ENCODE assay signal across 9 cellular contexts in the genomic region with DNA sequence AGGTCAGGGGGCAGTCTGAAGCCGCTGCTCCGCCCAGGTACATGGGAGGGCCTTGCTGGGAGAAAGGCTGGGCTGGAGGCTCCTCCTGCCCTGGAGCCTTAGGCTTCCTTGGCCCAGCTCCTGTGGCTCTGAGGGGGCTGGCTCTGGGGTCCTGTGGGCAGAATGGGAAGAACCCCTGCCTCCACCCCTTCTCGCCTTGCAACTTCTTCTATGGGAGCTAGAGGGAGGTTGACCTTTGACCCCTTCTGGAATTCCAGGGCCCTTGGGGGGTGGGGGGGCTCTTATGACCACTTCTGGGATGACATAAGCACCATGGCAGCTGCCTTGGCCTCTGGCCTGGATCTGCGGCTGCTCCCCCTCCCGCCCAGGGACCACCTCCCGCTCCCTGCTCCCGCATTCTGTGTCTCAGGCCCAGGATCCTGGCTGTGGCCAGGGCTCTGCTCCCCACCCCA. TPM values are rescaled to one million over a fixed set of nuclear protein-coding genes. Genes with fewer than 3 reads are reported as not detected.
DNase-seq lines count a peak whose midpoint lies in the region; ATAC-seq, FAIRE-seq and TF ChIP-seq lines count a peak whose summit lies in the region.
"Had no signal": no experiment of that assay in that cellular context is flagged by ENCODE, and none has a peak within 500 bp of the region (broad histone marks: within the 10 kb centered on the region; RNA-seq: fewer than 3 reads in every experiment).

No MANE protein-coding gene starts in this region.

- no peak overlapping the region for H2AFZ ChIP-seq in GM23338
- H2AFZ ChIP-seq in K562 (ENCODE audit: low read depth, low read length), result no peak overlapping the region

- CTCF ChIA-PET in K562 (lab: Yijun Ruan, JAX; ENCODE audit: low intra/inter-chr PET ratio), result no interaction called here

- POLR2A ChIA-PET in K562 (lab: Yijun Ruan, JAX), result interaction anchor here (0.6 to 0.8 kb wide), 2 partner anchors 11 to 21 kb away, joined by 3 read pairs; no protein-coding TSS in a partner anchor
- POLR2A ChIA-PET in naive thymus-derived CD8-positive, alpha-beta T cell (lab: Charles Lee), result interaction anchor here (0.6 to 0.7 kb wide), 2 partner anchors 635 to 707 kb away, joined by 3 to 4 read pairs; no protein-coding TSS in a partner anchor

- TF ChIP-seq EP300 in K562 (IDR thresholded peaks at IDR 0.05; ENCODE audit: low read length), result no peak

- peak overlapping the region; percentile 78 for H3K27ac ChIP-seq in GM23338 (ENCODE audit: low read depth)
- H3K27ac ChIP-seq in K562 (ENCODE audit: extremely low read depth, low read depth, low read length), result no peak overlapping the region
- peak overlapping the region; percentile 60 for H3K27ac ChIP-seq in iPS-20b (ENCODE audit: low read length)
- H3K27ac ChIP-seq in skin epidermis, result peak overlapping the region in 20 of 21 experiments; percentile 43 to 99 (median 82)
- H3K27ac ChIP-seq: epithelial cell of prostate had no signal

- H3K27ac Mint-ChIP-seq in GM23338, result peak overlapping the region; percentile 88
- H3K27ac Mint-ChIP-seq in naive thymus-derived CD8-positive, alpha-beta T cell, result peak overlapping the region in 1 of 10 donors; percentile 71

- TF ChIP-seq POLR2A in K562 (conservative IDR thresholded peaks at IDR 0.05), result no peak

- in situ Hi-C loops in K562 (cut with MboI) (no loop called here), GM13976 (cut with MboI; ENCODE audit: low sequenced_read_pairs, unreplicated experiment) (loop anchor here (25.0 kb wide), 1 partner anchor 641 kb away; no protein-coding TSS in a partner anchor)

- H3K36me3 ChIP-seq in GM23338 (ENCODE audit: insufficient read depth), result peaks cover 6% of the 10 kb centered on the region
- peaks cover 58% of the 10 kb centered on the region; the same call in 2 of the 3 replicates for H3K36me3 ChIP-seq in K562 (ENCODE audit: control insufficient read depth, insufficient read depth, low read length)
- H3K36me3 ChIP-seq in iPS-20b (ENCODE audit: insufficient read depth, low read depth, low read length), result peaks cover 42% of the 10 kb centered on the region

- H3K4me1 Mint-ChIP-seq in GM23338, result peaks cover 60% of the 10 kb centered on the region
- peaks cover 17 to 34% (median 20%) of the 10 kb centered on the region in 4 donors for H3K4me1 Mint-ChIP-seq in naive thymus-derived CD8-positive, alpha-beta T cell

- H3K4me2 ChIP-seq in GM23338 (peak overlapping the region; percentile 38; the same call in 1 of the 2 replicates), K562 (ENCODE audit: insufficient read depth, low read length) (no peak overlapping the region)

- peak; percentile 84 for DNase-seq in GM23338 (ENCODE audit: low spot score)
- no peak for DNase-seq in K562 (ENCODE audit: extremely low read depth in 1 of 4, low spot score in 3 of 4)
- no peak for DNase-seq in naive thymus-derived CD8-positive, alpha-beta T cell
- DNase-seq in amniotic stem cell (lab: John Stamatoyannopoulos, UW), result no peak
- no peak for DNase-seq in GM13976 (ENCODE audit: low spot score)

- H3K27me3 Mint-ChIP-seq in GM23338 (ENCODE audit: insufficient read depth, low read depth, poor library complexity), result peaks cover 25% of the 10 kb centered on the region
- no peaks in the 10 kb centered on the region for H3K27me3 Mint-ChIP-seq in naive thymus-derived CD8-positive, alpha-beta T cell

- peaks cover 49% of the 10 kb centered on the region for H3K4me1 ChIP-seq in GM23338 (ENCODE audit: insufficient read depth)
- H3K4me1 ChIP-seq in K562 (replicated peaks in 1 of 2; ENCODE audit: control insufficient read depth in 2 of 2, insufficient read depth in 2 of 2, low read length in 2 of 2), result peaks cover 15 to 48% of the 10 kb centered on the region in 2 experiments
- H3K4me1 ChIP-seq in iPS-20b (ENCODE audit: insufficient read depth, low read length), result peaks cover 38% of the 10 kb centered on the region

- intact Hi-C loops in K562 (cut with micrococcal nuclease), result no loop called here

- H3K27me3 ChIP-seq in GM23338 (ENCODE audit: insufficient read depth) (no peaks in the 10 kb centered on the region), K562 (ENCODE audit: control insufficient read depth in 2 of 2, insufficient read depth in 2 of 2, low read length in 2 of 2) (no peaks in the 10 kb centered on the region), iPS-20b (ENCODE audit: insufficient read depth, low read length) (no peaks in the 10 kb centered on the region)

- WGBS in K562 (ENCODE audit: insufficient coverage, low coverage, missing lambda C conversion rate), result 90% methylated on average over 2 of the region's 7 CpGs

- no peaks in the 10 kb centered on the region for H3K9me2 ChIP-seq in GM23338 (ENCODE audit: insufficient read depth)

- no peak for TF ChIP-seq RAD21 in K562 (CRISPR knock-in tag; conservative IDR thresholded peaks at IDR 0.05 in 1 of 2, IDR thresholded peaks at IDR 0.05 in 1 of 2)

- no peaks in the 10 kb centered on the region; the same call in 1 of the 2 replicates for H3F3A ChIP-seq in GM23338 (replicated peaks; ENCODE audit: low read depth)

- peak; percentile 65 for ATAC-seq in GM23338
- ATAC-seq in K562, result no peak
- no peak for ATAC-seq in naive thymus-derived CD8-positive, alpha-beta T cell
- ATAC-seq in HG03469 (IDR thresholded peaks at IDR 0.05; ENCODE audit: unreplicated experiment), result no peak

- no peaks in the 10 kb centered on the region for H3K9me1 ChIP-seq in K562 (ENCODE audit: control insufficient read depth, insufficient read depth, low read length)

- H3K4me3 ChIP-seq in GM23338 (no peak overlapping the region), K562 (no peak overlapping the region), iPS-20b (ENCODE audit: low read length) (no peak overlapping the region), skin epidermis (no peak overlapping the region)

- H3K36me3 Mint-ChIP-seq in GM23338 (ENCODE audit: low read depth), result peaks cover 35% of the 10 kb centered on the region
- H3K36me3 Mint-ChIP-seq in naive thymus-derived CD8-positive, alpha-beta T cell, result peaks cover 0 to 25% (median 4%) of the 10 kb centered on the region in 3 donors

- H4K20me1 ChIP-seq in GM23338 (replicated peaks; ENCODE audit: insufficient read depth) (peaks cover 9% of the 10 kb centered on the region), K562 (replicated peaks; ENCODE audit: control insufficient read depth, insufficient read depth, low read length) (no peaks in the 10 kb centered on the region)

- H3K4me3 Mint-ChIP-seq in GM23338, result no peak overlapping the region
- no peak overlapping the region for H3K4me3 Mint-ChIP-seq in naive thymus-derived CD8-positive, alpha-beta T cell

- H3K9me3 Mint-ChIP-seq in GM23338, result no peaks in the 10 kb centered on the region
- H3K9me3 Mint-ChIP-seq in naive thymus-derived CD8-positive, alpha-beta T cell, result no peaks in the 10 kb centered on the region

- H3K9ac ChIP-seq in K562 (ENCODE audit: insufficient read depth in 1 of 2, low read depth in 2 of 2, low read length in 2 of 2) (peak overlapping the region in 1 of 2 experiments; percentile 79; a peak in 2 of 4 replicates), iPS-20b (ENCODE audit: low read depth, low read length) (peak overlapping the region; percentile 59; the same call in 1 of the 2 replicates)

- H3K79me2 ChIP-seq in GM23338 (replicated peaks; ENCODE audit: insufficient read depth) (peaks cover 8% of the 10 kb centered on the region), K562 (ENCODE audit: control insufficient read depth, insufficient read depth, low read length) (peaks cover 15% of the 10 kb centered on the region)

- TF ChIP-seq CTCF in GM23338 (conservative IDR thresholded peaks at IDR 0.05; ENCODE audit: low read depth in 2 of 2), result no peak
- TF ChIP-seq CTCF in K562 (IDR thresholded peaks at IDR 0.05 in 2 of 3, conservative IDR thresholded peaks at IDR 0.05 in 1 of 3; ENCODE audit: insufficient read depth in 2 of 3, low read depth in 1 of 3, low read length in 3 of 3), result no peak
- no peak for TF ChIP-seq CTCF in GM13976 (IDR thresholded peaks at IDR 0.05; ENCODE audit: borderline replicate concordance, control extremely low read depth, extremely low read depth, insufficient read depth, missing control alignments)

- FAIRE-seq in K562 (lab: Jason Lieb, UNC), result no peak

- H3K9me3 ChIP-seq in K562 (replicated peaks; ENCODE audit: control insufficient read depth, insufficient read depth, low read depth, low read length), result no peaks in the 10 kb centered on the region
- no peaks in the 10 kb centered on the region for H3K9me3 ChIP-seq in iPS-20b (ENCODE audit: insufficient read depth, low read depth, low read length)

- no TSS peak for BruUV-seq in K562 (replicated peaks; lab: Mats Ljungman, UMichigan)

RNA-seq across cellular contexts. Expression of a gene that starts 32.2 kb away (rescaled TPM):
- total RNA-seq in GM23338 (2014; rRNA removed; shearing (Covaris generic)), result 0.90 and 1.2 TPM in 2 replicates
- polyA plus RNA-seq in GM23338 (2016; fragmentation: Nextera tagmentation; extraction: Ambion mirVana) (0.19 and 0.24 TPM in 2 replicates), K562 (2011; rRNA removed) (0.52 and 1.6 TPM in 2 replicates), K562 (2014; fragmentation: Illumina TruSeq; extraction: Trizol) (0.25 and 0.29 TPM in 2 replicates), K562 (2014; fragmentation: Nextera tagmentation; extraction: Ambion mirVana) (under 1 TPM; 0.14 to 0.18 TPM), K562 (2014; rRNA removed) (4.0 and 4.7 TPM in 2 replicates)
- total RNA-seq in K562 (2011; cell fraction: chromatin; rRNA removed; ENCODE audit: low replicate concordance), result 0.25 and 1.5 TPM in 2 replicates
- total RNA-seq in K562 (2011; cell fraction: nucleolus; rRNA removed), result 2.9 and 4.7 TPM in 2 replicates
- 1.9 and 2.3 TPM in 2 replicates for total RNA-seq in K562 (2011; cell fraction: nucleoplasm; rRNA removed)
- total RNA-seq in K562 (2014; rRNA removed) (11.9 and 13.6 TPM in 2 replicates), K562 (2014; rRNA removed; fragmentation: Illumina TruSeq; extraction: Trizol) (0.19 and 0.22 TPM in 2 replicates), K562 (2015; rRNA removed; fragmentation: Illumina TruSeq; extraction: Trizol) (0.76 and 1.3 TPM in 2 replicates), K562 (2021) (4.9 and 5.7 TPM in 2 replicates)
- 2.4 and 5.6 TPM in 2 replicates for polyA plus RNA-seq in K562 (2011; cell fraction: cytosol; rRNA removed)
- 4.3 and 4.5 TPM in 2 replicates for polyA plus RNA-seq in K562 (2011; cell fraction: nucleus; rRNA removed)
- 1.6 and 2.5 TPM in 2 replicates for polyA plus RNA-seq in K562 (2012)
- polyA minus RNA-seq in K562 (2011; rRNA and poly(A)+ RNA removed), result 0.32 and 0.48 TPM in 2 replicates
- 1.7 and 3.7 TPM in 2 replicates for polyA minus RNA-seq in K562 (2011; cell fraction: cytosol; rRNA and poly(A)+ RNA removed)
- 3.2 and 4.7 TPM in 2 replicates for polyA minus RNA-seq in K562 (2011; cell fraction: nucleus; rRNA and poly(A)+ RNA removed)
- 1 to 10 TPM; 7.5 to 8.8 TPM for total RNA-seq in naive thymus-derived CD8-positive, alpha-beta T cell
- under 1 TPM in 2 of 3 donors, not detected in 1; 0.05 to 0.49 TPM for polyA plus RNA-seq in naive thymus-derived CD8-positive, alpha-beta T cell

RNA-seq across cellular contexts. Expression of a gene that starts 34.7 kb away (rescaled TPM):
- 110 and 122 TPM in 2 replicates for total RNA-seq in GM23338 (2014; rRNA removed; shearing (Covaris generic))
- 53.9 and 57.3 TPM in 2 replicates for polyA plus RNA-seq in GM23338 (2016; fragmentation: Nextera tagmentation; extraction: Ambion mirVana)
- total RNA-seq in K562 (2011; cell fraction: chromatin; rRNA removed; ENCODE audit: low replicate concordance), result 42.2 and 97.6 TPM in 2 replicates
- 57.8 and 60.5 TPM in 2 replicates for total RNA-seq in K562 (2011; cell fraction: nucleolus; rRNA removed)
- total RNA-seq in K562 (2011; cell fraction: nucleoplasm; rRNA removed), result 50.5 and 57.4 TPM in 2 replicates
- total RNA-seq in K562 (2014; rRNA removed), result 87.7 and 122 TPM in 2 replicates
- total RNA-seq in K562 (2014; rRNA removed; fragmentation: Illumina TruSeq; extraction: Trizol), result 54.0 and 58.6 TPM in 2 replicates
- total RNA-seq in K562 (2015; rRNA removed; fragmentation: Illumina TruSeq; extraction: Trizol), result 73.0 and 77.4 TPM in 2 replicates
- 109 and 119 TPM in 2 replicates for total RNA-seq in K562 (2021)
- polyA plus RNA-seq in K562 (2011; rRNA removed), result 106 and 121 TPM in 2 replicates
- 85.0 and 104 TPM in 2 replicates for polyA plus RNA-seq in K562 (2011; cell fraction: cytosol; rRNA removed)
- polyA plus RNA-seq in K562 (2011; cell fraction: nucleus; rRNA removed), result 59.1 and 61.5 TPM in 2 replicates
- 76.9 and 94.0 TPM in 2 replicates for polyA plus RNA-seq in K562 (2012)
- 72.6 and 83.7 TPM in 2 replicates for polyA plus RNA-seq in K562 (2014; fragmentation: Illumina TruSeq; extraction: Trizol)
- polyA plus RNA-seq in K562 (2014; fragmentation: Nextera tagmentation; extraction: Ambion mirVana), result 1 to 10 TPM; 1.7 to 3.4 TPM
- 60.6 and 66.3 TPM in 2 replicates for polyA plus RNA-seq in K562 (2014; rRNA removed)
- polyA minus RNA-seq in K562 (2011; rRNA and poly(A)+ RNA removed), result 99.5 and 120 TPM in 2 replicates
- 61.5 and 61.9 TPM in 2 replicates for polyA minus RNA-seq in K562 (2011; cell fraction: cytosol; rRNA and poly(A)+ RNA removed)
- polyA minus RNA-seq in K562 (2011; cell fraction: nucleus; rRNA and poly(A)+ RNA removed), result 15.3 and 28.9 TPM in 2 replicates
- 10 to 100 TPM; 59.7 to 60.6 TPM for total RNA-seq in naive thymus-derived CD8-positive, alpha-beta T cell
- polyA plus RNA-seq in naive thymus-derived CD8-positive, alpha-beta T cell, result 10 to 100 TPM; 13.7 to 15.5 (median 14.2) TPM

RNA-seq across cellular contexts. Expression of a gene that starts 35.3 kb away (rescaled TPM):
- 9.9 TPM in 2 replicates for total RNA-seq in GM23338 (2014; rRNA removed; shearing (Covaris generic))
- polyA plus RNA-seq in GM23338 (2016; fragmentation: Nextera tagmentation; extraction: Ambion mirVana) (3.7 and 4.6 TPM in 2 replicates), K562 (2011; rRNA removed) (5.4 and 9.6 TPM in 2 replicates), K562 (2014; fragmentation: Illumina TruSeq; extraction: Trizol) (7.4 and 11.7 TPM in 2 replicates), K562 (2014; fragmentation: Nextera tagmentation; extraction: Ambion mirVana) (under 1 TPM; 0.20 to 0.67 TPM), K562 (2014; rRNA removed) (6.2 and 6.3 TPM in 2 replicates)
- total RNA-seq in K562 (2011; cell fraction: chromatin; rRNA removed; ENCODE audit: low replicate concordance), result 9.6 and 13.0 TPM in 2 replicates
- 6.7 and 10.3 TPM in 2 replicates for total RNA-seq in K562 (2011; cell fraction: nucleolus; rRNA removed)
- total RNA-seq in K562 (2011; cell fraction: nucleoplasm; rRNA removed), result 6.0 and 8.1 TPM in 2 replicates
- total RNA-seq in K562 (2014; rRNA removed) (8.2 and 10.1 TPM in 2 replicates), K562 (2014; rRNA removed; fragmentation: Illumina TruSeq; extraction: Trizol) (2.7 and 3.7 TPM in 2 replicates), K562 (2015; rRNA removed; fragmentation: Illumina TruSeq; extraction: Trizol) (4.7 and 4.8 TPM in 2 replicates), K562 (2021) (13.8 and 14.8 TPM in 2 replicates)
- polyA plus RNA-seq in K562 (2011; cell fraction: cytosol; rRNA removed), result 8.6 and 11.9 TPM in 2 replicates
- polyA plus RNA-seq in K562 (2011; cell fraction: nucleus; rRNA removed), result 12.2 and 15.8 TPM in 2 replicates
- 10.9 and 22.6 TPM in 2 replicates for polyA plus RNA-seq in K562 (2012)
- 5.0 and 5.1 TPM in 2 replicates for polyA minus RNA-seq in K562 (2011; rRNA and poly(A)+ RNA removed)
- polyA minus RNA-seq in K562 (2011; cell fraction: cytosol; rRNA and poly(A)+ RNA removed), result 7.5 and 12.5 TPM in 2 replicates
- 2.2 and 4.3 TPM in 2 replicates for polyA minus RNA-seq in K562 (2011; cell fraction: nucleus; rRNA and poly(A)+ RNA removed)
- 10 to 100 TPM; 10.9 to 11.3 TPM for total RNA-seq in naive thymus-derived CD8-positive, alpha-beta T cell
- polyA plus RNA-seq in naive thymus-derived CD8-positive, alpha-beta T cell, result 10 to 100 TPM; 10.7 to 15.5 (median 11.9) TPM
